ENCODE assay signal across 20 cellular contexts in the genomic region with DNA sequence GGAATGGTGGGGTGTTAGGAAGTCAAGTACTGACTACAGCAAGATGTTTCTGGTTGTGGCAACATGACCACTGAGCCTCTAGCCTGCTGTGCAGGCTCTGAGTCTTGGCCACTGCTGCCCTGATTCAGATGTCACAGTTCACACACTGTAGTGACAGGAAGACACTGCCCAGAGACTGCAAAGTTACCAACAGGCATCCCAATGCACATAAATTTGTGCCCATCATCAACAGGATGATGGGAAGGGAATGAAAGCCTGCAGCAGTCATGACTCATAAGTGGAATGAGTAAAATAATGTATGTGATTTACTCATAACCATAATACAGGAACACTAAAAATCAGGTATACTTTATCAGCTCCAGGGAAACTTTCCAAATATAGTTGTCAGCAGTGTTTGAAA.
DNase-seq lines count a peak whose midpoint lies in the region; ATAC-seq and TF ChIP-seq lines count a peak whose summit lies in the region.
"Had no signal": no experiment of that assay in that cellular context is flagged by ENCODE, and none has a peak within 500 bp of the region (broad histone marks: within the 10 kb centered on the region; RNA-seq: fewer than 3 reads in every experiment).

No MANE protein-coding gene starts in this region.

- ATAC-seq in activated naive CD4-positive, alpha-beta T cell treated with anti-CD3 and anti-CD28 coated beads, Interleukin-2, amount 50 U/mL, for 72 hours = no peak
- ATAC-seq: left lung, Right ventricle myocardium inferior had no signal

- H3K4me1 Mint-ChIP-seq in endodermal cell = peaks cover 9% of the 10 kb centered on the region

- H3K27me3 ChIP-seq in brain microvascular endothelial cell (replicated peaks) = no peaks in the 10 kb centered on the region
- H3K27me3 ChIP-seq in iPS-20b (ENCODE audit: insufficient read depth, low read length) = no peaks in the 10 kb centered on the region
- H3K27me3 ChIP-seq in endodermal cell (ENCODE audit: control insufficient read depth, insufficient read depth, low read length, poor library complexity, severe bottlenecking) = no peaks in the 10 kb centered on the region
- H3K27me3 ChIP-seq: left lung, neutrophil, uterus had no signal

- no peaks in the 10 kb centered on the region for H3K36me3 Mint-ChIP-seq in activated naive CD4-positive, alpha-beta T cell treated with anti-CD3 and anti-CD28 coated beads, Interleukin-2, amount 50 U/mL, for 72 hours
- H3K36me3 Mint-ChIP-seq in endodermal cell (ENCODE audit: low read depth) = no peaks in the 10 kb centered on the region

- H3K27ac Mint-ChIP-seq in activated naive CD4-positive, alpha-beta T cell treated with anti-CD3 and anti-CD28 coated beads, Interleukin-2, amount 50 U/mL, for 72 hours = no peak overlapping the region
- H3K27ac Mint-ChIP-seq in endodermal cell = no peak overlapping the region

- H3K9me3 Mint-ChIP-seq in activated naive CD4-positive, alpha-beta T cell treated with anti-CD3 and anti-CD28 coated beads, Interleukin-2, amount 50 U/mL, for 72 hours = no peaks in the 10 kb centered on the region
- H3K9me3 Mint-ChIP-seq in endodermal cell = no peaks in the 10 kb centered on the region

- no peaks in the 10 kb centered on the region for H3K27me3 Mint-ChIP-seq in endodermal cell (ENCODE audit: insufficient read depth)

- DNase-seq in EH (ENCODE audit: low read depth) = peak; percentile 41
- DNase-seq in NCI-H226 = peak; percentile 47
- peak; percentile 9 for DNase-seq in brain microvascular endothelial cell
- DNase-seq in epidermal melanocyte (ENCODE audit: insufficient read length, low spot score) = no peak
- no peak for DNase-seq in activated naive CD4-positive, alpha-beta T cell treated with anti-CD3 and anti-CD28 coated beads, Interleukin-2, amount 50 U/mL, for 72 hours (ENCODE audit: low spot score in 2 of 2)
- DNase-seq in SW480 (ENCODE audit: low spot score) = no peak
- DNase-seq in endodermal cell = no peak
- DNase-seq: activated CD4-positive, alpha-beta T cell treated with anti-CD3 and anti-CD28 coated beads, Interleukin-2, amount 50 U/mL, for 1 hour; C1 segment of cervical spinal cord; KBM-7; left lung; NCI-H1048; NCI-H2081 treated with DMSO at 0.1 percent for 48 hours; NCI-H510A treated with DMSO at 0.1 percent for 48 hours; stimulated activated CD4-positive, alpha-beta T cell treated with anti-CD3 and anti-CD28 coated beads, Interleukin-12 subunit alpha, Interleukin-12 subunit beta, amount 100 ng/mL, for 4 hours; uterus had no signal

- H3K4me1 ChIP-seq in iPS-20b (ENCODE audit: insufficient read depth, low read length) (peaks cover 21% of the 10 kb centered on the region), endodermal cell (ENCODE audit: control insufficient read depth, insufficient read depth, low read length) (no peaks in the 10 kb centered on the region)
- H3K4me1 ChIP-seq: left lung, uterus had no signal

- in situ Hi-C loops in brain microvascular endothelial cell (cut with HindIII; ENCODE audit: low pct_ligation_motif_present, low sequenced_read_pairs) = no loop called here

- TF ChIP-seq CTCF in brain microvascular endothelial cell (IDR thresholded peaks at IDR 0.05; ENCODE audit: low read depth, low read length, missing control alignments) = no peak
- TF ChIP-seq CTCF in endodermal cell (conservative IDR thresholded peaks at IDR 0.05) = no peak

- H3K4me3 Mint-ChIP-seq in endodermal cell = no peak overlapping the region

- no peaks in the 10 kb centered on the region for H3K9me3 ChIP-seq in iPS-20b (ENCODE audit: insufficient read depth, low read depth, low read length)
- H3K9me3 ChIP-seq in endodermal cell (ENCODE audit: control insufficient read depth, low read length) = no peaks in the 10 kb centered on the region
- H3K9me3 ChIP-seq: left lung, neutrophil, uterus had no signal

- H3K4me3 ChIP-seq in brain microvascular endothelial cell (ENCODE audit: low read depth, low read length) = no peak overlapping the region
- H3K4me3 ChIP-seq in iPS-20b (ENCODE audit: low read length) = no peak overlapping the region
- no peak overlapping the region for H3K4me3 ChIP-seq in endodermal cell (ENCODE audit: low read length)
- H3K4me3 ChIP-seq: coronary artery, left lung, uterus had no signal

- no peaks in the 10 kb centered on the region for H3K36me3 ChIP-seq in brain microvascular endothelial cell (replicated peaks)
- H3K36me3 ChIP-seq in iPS-20b (ENCODE audit: insufficient read depth, low read depth, low read length) = no peaks in the 10 kb centered on the region
- no peaks in the 10 kb centered on the region for H3K36me3 ChIP-seq in endodermal cell (ENCODE audit: control insufficient read depth, insufficient read depth, low read length)
- H3K36me3 ChIP-seq: left lung, neutrophil, uterus had no signal

- H3K9ac ChIP-seq in iPS-20b (ENCODE audit: low read depth, low read length) (peak overlapping the region; percentile 32; the same call in 1 of the 2 replicates), endodermal cell (ENCODE audit: extremely low read depth, low read length, poor library complexity, severe bottlenecking) (no peak overlapping the region)

- H3K27ac ChIP-seq in brain microvascular endothelial cell (no peak overlapping the region), iPS-20b (ENCODE audit: low read length) (no peak overlapping the region), endodermal cell (ENCODE audit: low read depth, low read length) (no peak overlapping the region)
- H3K27ac ChIP-seq: coronary artery, left lung, neutrophil, uterus had no signal

Comparison
In these comparisons a context has a peak if more than half of its experiments do, and no peak if none do; other contexts are left out.
1. DNase-seq: peak in EH (single experiment), NCI-H226 (single experiment) and brain microvascular endothelial cell (single experiment); none in epidermal melanocyte (single experiment), activated naive CD4-positive, alpha-beta T cell treated with anti-CD3 and anti-CD28 coated beads, Interleukin-2, amount 50 U/mL, for 72 hours (0 of 2), SW480 (single experiment) and endodermal cell (single experiment).